Comparison of ENCODE assay signal across 10 cellular contexts in genomic region chr19:3504723-3505122, GRCh38. TPM values are rescaled to one million over a fixed set of nuclear protein-coding genes. Genes with fewer than 3 reads are reported as not detected.
DNase-seq lines count a peak whose midpoint lies in the region; ATAC-seq and TF ChIP-seq lines count a peak whose summit lies in the region.
"Had no signal": no experiment of that assay in that cellular context is flagged by ENCODE, and none has a peak within 500 bp of the region (broad histone marks: within the 10 kb centered on the region; RNA-seq: fewer than 3 reads in every experiment).

No MANE protein-coding gene starts in this region.

- H3K4me3 ChIP-seq in DND-41 (ENCODE audit: low read depth in 1 of 2, low read length in 2 of 2) (peak overlapping the region in 1 of 2 experiments; percentile 81; a peak in 2 of 4 replicates), LNCaP clone FGC (ENCODE audit: low read depth, low read length) (peak overlapping the region; percentile 70)

- H3K27me3 Mint-ChIP-seq in activated naive CD8-positive, alpha-beta T cell treated with anti-CD3 and anti-CD28 coated beads for 36 hours = peaks cover 6% of the 10 kb centered on the region
- no peaks in the 10 kb centered on the region for H3K27me3 Mint-ChIP-seq in naive thymus-derived CD8-positive, alpha-beta T cell

- no peaks in the 10 kb centered on the region for H3K9me3 ChIP-seq in DND-41 (ENCODE audit: insufficient read depth, low read length, severe bottlenecking)

- ATAC-seq in DND-41 (ENCODE audit: insufficient read depth, low read depth) (no peak), left colon (no peak), Right ventricle myocardium inferior (no peak)
- no peak for ATAC-seq in naive thymus-derived CD8-positive, alpha-beta T cell
- ATAC-seq: activated naive CD4-positive, alpha-beta T cell treated with anti-CD3 and anti-CD28 coated beads, Interleukin-2, amount 50 U/mL, for 72 hours had no signal

- H3K9ac ChIP-seq in DND-41 (ENCODE audit: low read depth, low read length) = peak overlapping the region; percentile 87

- TF ChIP-seq CTCF in DND-41 (IDR thresholded peaks at IDR 0.05; ENCODE audit: borderline replicate concordance, extremely low read depth, low read length, poor library complexity, severe bottlenecking) = no peak
- no peak for TF ChIP-seq CTCF in LNCaP clone FGC (IDR thresholded peaks at IDR 0.05; ENCODE audit: control insufficient read depth, extremely low read depth, insufficient read depth)

- no peak overlapping the region for H3K27ac Mint-ChIP-seq in activated naive CD8-positive, alpha-beta T cell treated with anti-CD3 and anti-CD28 coated beads for 36 hours
- H3K27ac Mint-ChIP-seq in naive thymus-derived CD8-positive, alpha-beta T cell = peak overlapping the region; percentile 19 to 100 (median 97)

- peaks cover 25% of the 10 kb centered on the region for H4K20me1 ChIP-seq in DND-41 (ENCODE audit: insufficient read depth, low read length)

- no peaks in the 10 kb centered on the region for H3K27me3 ChIP-seq in DND-41 (ENCODE audit: insufficient read depth, low read length, poor library complexity)

- peak overlapping the region; percentile 55 for H3K27ac ChIP-seq in DND-41 (ENCODE audit: low read length)

- 0 out of 2 replicates have a peak overlapping the region, but pooled peaks have one; percentile 24 for H2AFZ ChIP-seq in DND-41 (ENCODE audit: low read depth, low read length)

- intact Hi-C loops in left colon (cut with DNase I, micrococcal nuclease) (no loop called here), Right ventricle myocardium inferior (cut with DNase I) (loop anchor here (5.0 kb wide), 1 partner anchor 113 kb away; no protein-coding TSS in a partner anchor)

- peaks cover 19% of the 10 kb centered on the region for H3K36me3 Mint-ChIP-seq in activated naive CD8-positive, alpha-beta T cell treated with anti-CD3 and anti-CD28 coated beads for 36 hours
- H3K36me3 Mint-ChIP-seq in naive thymus-derived CD8-positive, alpha-beta T cell = peaks cover 0 to 15% (median 0%) of the 10 kb centered on the region in 3 donors

- peaks cover 48% of the 10 kb centered on the region for H3K4me1 ChIP-seq in DND-41 (ENCODE audit: insufficient read depth, low read length)

- no peaks in the 10 kb centered on the region for H3K9me3 Mint-ChIP-seq in activated naive CD8-positive, alpha-beta T cell treated with anti-CD3 and anti-CD28 coated beads for 36 hours
- H3K9me3 Mint-ChIP-seq in naive thymus-derived CD8-positive, alpha-beta T cell = no peaks in the 10 kb centered on the region

- peaks cover 49% of the 10 kb centered on the region for H3K79me2 ChIP-seq in DND-41 (ENCODE audit: insufficient read depth, low read length)

- peak overlapping the region; percentile 88 for H3K4me2 ChIP-seq in DND-41 (ENCODE audit: insufficient read depth, low read length)

- DNase-seq in DND-41 = no peak
- DNase-seq in LNCaP clone FGC (ENCODE audit: low read depth) = no peak
- no peak for DNase-seq in activated naive CD8-positive, alpha-beta T cell treated with anti-CD3 and anti-CD28 coated beads for 36 hours
- DNase-seq in naive thymus-derived CD8-positive, alpha-beta T cell = no peak
- no peak for DNase-seq in left colon
- DNase-seq in Right ventricle myocardium inferior (ENCODE audit: missing footprints) = no peak
- DNase-seq in COLO668 (lab: John Stamatoyannopoulos, UW; ENCODE audit: unreplicated experiment) = no peak
- DNase-seq: effector memory CD4-positive, alpha-beta T cell had no signal

- peaks cover 42% of the 10 kb centered on the region for H3K4me1 Mint-ChIP-seq in activated naive CD8-positive, alpha-beta T cell treated with anti-CD3 and anti-CD28 coated beads for 36 hours
- H3K4me1 Mint-ChIP-seq in naive thymus-derived CD8-positive, alpha-beta T cell = peaks cover 21 to 54% (median 46%) of the 10 kb centered on the region in 4 donors

- peaks cover 20% of the 10 kb centered on the region for H3K36me3 ChIP-seq in DND-41 (ENCODE audit: insufficient read depth, low read length)

- POLR2A ChIA-PET in naive thymus-derived CD8-positive, alpha-beta T cell (lab: Charles Lee) = interaction anchor here (0.8 kb wide), 1 partner anchor 183 kb away, joined by 3 read pairs; no protein-coding TSS in a partner anchor

- H3K4me3 Mint-ChIP-seq in activated naive CD8-positive, alpha-beta T cell treated with anti-CD3 and anti-CD28 coated beads for 36 hours = peak overlapping the region; percentile 94
- peak overlapping the region in 9 of 10 donors; percentile 52 to 99 (median 80) for H3K4me3 Mint-ChIP-seq in naive thymus-derived CD8-positive, alpha-beta T cell

RNA-seq across cellular contexts. Expression of gene FZR1, which starts 1.4 kb away (rescaled TPM):
- total RNA-seq in activated naive CD8-positive, alpha-beta T cell treated with anti-CD3 and anti-CD28 coated beads for 36 hours = 10 to 100 TPM; 32.6 to 39.6 TPM
- total RNA-seq in naive thymus-derived CD8-positive, alpha-beta T cell = 10 to 100 TPM; 61.2 to 65.1 TPM
- polyA plus RNA-seq in naive thymus-derived CD8-positive, alpha-beta T cell = 10 to 100 TPM in 1 of 3 donors, 1 to 10 TPM in 2; 8.1 to 11.8 (median 9.5) TPM
- 10 to 100 TPM; 39.7 to 47.2 TPM for total RNA-seq in left colon
- total RNA-seq in Right ventricle myocardium inferior = 19.4 TPM

RNA-seq across cellular contexts. Expression of gene DOHH, which starts 4.2 kb away (rescaled TPM):
- total RNA-seq in activated naive CD8-positive, alpha-beta T cell treated with anti-CD3 and anti-CD28 coated beads for 36 hours = 10 to 100 TPM; 17.2 to 18.3 TPM
- 1 to 10 TPM; 6.5 to 6.6 TPM for total RNA-seq in naive thymus-derived CD8-positive, alpha-beta T cell
- polyA plus RNA-seq in naive thymus-derived CD8-positive, alpha-beta T cell = 10 to 100 TPM in 1 of 3 donors, 1 to 10 TPM in 2; 6.9 to 15.5 (median 7.8) TPM
- 10 to 100 TPM in 1 of 2 donors, 1 to 10 TPM in 1; 8.8 to 13.6 TPM for total RNA-seq in left colon
- total RNA-seq in Right ventricle myocardium inferior = 11.1 TPM

RNA-seq across cellular contexts. Expression of gene SMIM44, which starts 21.5 kb away (rescaled TPM):
- not detected for total RNA-seq in activated naive CD8-positive, alpha-beta T cell treated with anti-CD3 and anti-CD28 coated beads for 36 hours
- total RNA-seq in naive thymus-derived CD8-positive, alpha-beta T cell = not detected
- not detected for polyA plus RNA-seq in naive thymus-derived CD8-positive, alpha-beta T cell
- total RNA-seq in left colon (1 to 10 TPM; 6.0 to 6.1 TPM), Right ventricle myocardium inferior (not detected)
- total RNA-seq: activated naive CD4-positive, alpha-beta T cell treated with anti-CD3 and anti-CD28 coated beads, Interleukin-2, amount 50 U/mL, for 72 hours; renal cortical epithelial cell had no signal

RNA-seq across cellular contexts. Expression of gene SMIM24, which starts 24.4 kb away (rescaled TPM):
- 1 to 10 TPM; 2.2 to 2.5 TPM for total RNA-seq in activated naive CD8-positive, alpha-beta T cell treated with anti-CD3 and anti-CD28 coated beads for 36 hours
- not detected for total RNA-seq in naive thymus-derived CD8-positive, alpha-beta T cell
- under 1 TPM; 0.43 to 0.57 (median 0.53) TPM for polyA plus RNA-seq in naive thymus-derived CD8-positive, alpha-beta T cell
- total RNA-seq in left colon (10 to 100 TPM; 42.0 to 45.8 TPM), Right ventricle myocardium inferior (not detected)

RNA-seq across cellular contexts. Expression of gene TEKTIP1, which starts 34.3 kb away (rescaled TPM):
- total RNA-seq in activated naive CD8-positive, alpha-beta T cell treated with anti-CD3 and anti-CD28 coated beads for 36 hours = 1 to 10 TPM; 1.2 to 2.2 TPM
- total RNA-seq in naive thymus-derived CD8-positive, alpha-beta T cell = 10 to 100 TPM in 1 of 2 experiments, 1 to 10 TPM in 1; 8.8 to 12.5 TPM
- under 1 TPM in 1 of 3 donors, not detected in 2; 0.45 TPM for polyA plus RNA-seq in naive thymus-derived CD8-positive, alpha-beta T cell
- total RNA-seq in left colon (1 to 10 TPM; 2.2 to 3.5 TPM), Right ventricle myocardium inferior (not detected)
- total RNA-seq: renal cortical epithelial cell had no signal
